In the genomic region with DNA sequence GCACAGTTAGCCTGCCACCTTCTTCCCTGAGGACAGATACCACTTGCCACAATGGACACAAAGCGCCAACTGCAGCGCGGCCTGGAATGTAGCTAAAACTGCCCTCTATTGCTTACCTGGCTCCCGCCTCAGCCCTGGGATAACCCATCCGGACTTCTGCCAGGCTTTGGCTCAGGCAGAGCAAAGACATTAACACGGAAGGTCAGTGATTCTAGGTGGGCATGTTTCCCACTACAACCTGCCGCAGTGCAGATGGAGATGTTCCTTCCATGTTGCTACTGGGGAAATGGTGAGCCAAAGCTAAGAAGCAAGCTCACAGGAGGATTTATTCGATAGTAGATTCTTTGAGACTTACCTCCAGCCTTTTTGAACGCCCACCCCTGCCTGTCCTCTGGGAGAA, we compare ENCODE assay signal across 17 cellular contexts.
DNase-seq lines count a peak whose midpoint lies in the region; ATAC-seq, FAIRE-seq and TF ChIP-seq lines count a peak whose summit lies in the region.
"Had no signal": no experiment of that assay in that cellular context is flagged by ENCODE, and none has a peak within 500 bp of the region (broad histone marks: within the 10 kb centered on the region; RNA-seq: fewer than 3 reads in every experiment).

No MANE protein-coding gene starts in this region.

- no peak overlapping the region for H3K4ac ChIP-seq in IMR-90 (ENCODE audit: low read depth, low read length)
- H3K4ac ChIP-seq in H1 (replicated peaks; ENCODE audit: insufficient read length, low read depth, low read length): no peak overlapping the region

- TF ChIP-seq RAD21 in IMR-90 (IDR thresholded peaks at IDR 0.05; ENCODE audit: low read length) (no peak), H1 (IDR thresholded peaks at IDR 0.05 in 1 of 2, conservative IDR thresholded peaks at IDR 0.05 in 1 of 2; ENCODE audit: low read depth in 2 of 2, low read length in 2 of 2) (no peak)

- H3K27me3 Mint-ChIP-seq in activated T-helper 1 cell treated with anti-CD3 and anti-CD28 coated beads, Interleukin-12 subunit alpha, Interleukin-12 subunit beta, Interleukin-2, Interleukin-4 antibody, amounts not matched to agents 30 ng/mL and 10 ng/mL and 1 ng/mL, durations not matched to agents 14 hours and 24 hours and 36 hours (ENCODE audit: insufficient read depth): peaks cover 12% of the 10 kb centered on the region
- peaks cover 38 to 57% of the 10 kb centered on the region in 2 donors for H3K27me3 Mint-ChIP-seq in effector memory CD8-positive, alpha-beta T cell

- in situ Hi-C loops in IMR-90 (cut with MboI; ENCODE audit: low sequenced_read_pairs): loop anchor here (5.0 to 25.0 kb wide), 3 partner anchors 107 to 1177 kb away; a partner anchor contains a TSS

- no peak for TF ChIP-seq CTCF in AG04450 (IDR thresholded peaks at IDR 0.05; ENCODE audit: low read depth, low read length)
- no peak for TF ChIP-seq CTCF in IMR-90 (conservative IDR thresholded peaks at IDR 0.05; ENCODE audit: low read depth, low read length)
- no peak for TF ChIP-seq CTCF in H1 (IDR thresholded peaks at IDR 0.05; ENCODE audit: control extremely low read depth in 1 of 3, insufficient read depth in 1 of 3, low read depth in 1 of 3, low read length in 3 of 3)
- no peak for TF ChIP-seq CTCF in PC-9 (conservative IDR thresholded peaks at IDR 0.05)

- no peak for FAIRE-seq in H1 (lab: Jason Lieb, UNC)
- FAIRE-seq: HepG2 had no signal

- H3K14ac ChIP-seq in IMR-90 (replicated peaks; ENCODE audit: low read depth, low read length) (no peak overlapping the region), H1 (ENCODE audit: insufficient read length) (no peak overlapping the region)

- H3K79me1 ChIP-seq in IMR-90 (ENCODE audit: low read depth in 1 of 2, low read length in 2 of 2): 0 out of 4 replicates have a peak, but pooled peaks cover 0 to 4% of the 10 kb centered on the region in 2 experiments
- H3K79me1 ChIP-seq in H1 (ENCODE audit: low read depth, low read length): no peaks in the 10 kb centered on the region

- dilution Hi-C loops in IMR-90 (cut with HindIII; ENCODE audit: low sequenced_read_pairs, unreplicated experiment): no loop called here

- H2AFZ ChIP-seq in IMR-90 (replicated peaks; ENCODE audit: low read length, poor library complexity) (no peak overlapping the region), H1 (ENCODE audit: low read length) (no peak overlapping the region), PC-9 (no peak overlapping the region)

- POLR2A ChIA-PET in AG04450 (lab: Yijun Ruan, JAX) (no interaction called here), IMR-90 (lab: Charles Lee; ENCODE audit: unreplicated experiment) (no interaction called here), H1 (lab: Charles Lee; ENCODE audit: partially characterized antibody) (no interaction called here), PC-9 (lab: Charles Lee; ENCODE audit: unreplicated experiment) (no interaction called here)

- H3K9me3 ChIP-seq in AG04450 (ENCODE audit: control insufficient read depth, insufficient read depth, low read length) (peaks cover 2% of the 10 kb centered on the region; the same call in 1 of the 2 replicates), IMR-90 (ENCODE audit: control insufficient read depth, insufficient read depth, low read length) (no peaks in the 10 kb centered on the region), H1 (ENCODE audit: insufficient read depth in 2 of 2, low read depth in 1 of 2, low read length in 1 of 2) (no peaks in the 10 kb centered on the region), PC-9 (ENCODE audit: insufficient read depth, low read depth) (no peaks in the 10 kb centered on the region)
- H3K9me3 ChIP-seq: BE2C had no signal

- no peak overlapping the region for H4K8ac ChIP-seq in IMR-90 (ENCODE audit: low read depth in 2 of 2, low read length in 2 of 2)
- peak overlapping the region; percentile 11; the same call in 1 of the 2 replicates for H4K8ac ChIP-seq in H1 (ENCODE audit: extremely low read depth, insufficient read depth, low read length)

- H3K4me2 ChIP-seq in IMR-90 (ENCODE audit: low read depth, low read length) (no peak overlapping the region), H1 (ENCODE audit: insufficient read depth in 1 of 2, low read depth in 2 of 2, low read length in 2 of 2) (no peak overlapping the region), PC-9 (no peak overlapping the region)

- H2AK5ac ChIP-seq in IMR-90 (ENCODE audit: low read depth, low read length) (peak overlapping the region; percentile 24; the same call in 1 of the 2 replicates), H1 (ENCODE audit: low read depth, low read length) (no peak overlapping the region)

- H3K18ac ChIP-seq in IMR-90 (ENCODE audit: low read depth, low read length) (no peak overlapping the region), H1 (ENCODE audit: extremely low read depth, low read length) (no peak overlapping the region)

- WGBS in IMR-90 (ENCODE audit: extremely low coverage in 2 of 2, insufficient read length in 1 of 2), 2 experiments: 87% methylated on average over 4 of the region's 9 CpGs; no CpG with 5 or more reads in 1 of the 2 experiments
- WGBS in H1 (ENCODE audit: extremely low coverage in 1 of 2, insufficient coverage in 1 of 2, insufficient read length in 1 of 2, insufficient replicate concordance in 2 of 2, low coverage in 1 of 2, low lambda C conversion rate in 2 of 2, missing lambda C conversion rate in 1 of 2), 2 experiments: 91% methylated on average over 9 of the region's 9 CpGs; no CpG with 5 or more reads in 1 of the 2 experiments

- H4K20me1 ChIP-seq in IMR-90 (ENCODE audit: insufficient read depth, low read length) (no peaks in the 10 kb centered on the region), H1 (replicated peaks in 1 of 2; ENCODE audit: control insufficient read depth in 1 of 2, insufficient read depth in 2 of 2, low read length in 2 of 2) (peaks cover 0 to 2% of the 10 kb centered on the region in 2 experiments), PC-9 (ENCODE audit: insufficient read depth) (no peaks in the 10 kb centered on the region)

- no peak overlapping the region for H4K5ac ChIP-seq in IMR-90 (ENCODE audit: low read depth, low read length)
- H4K5ac ChIP-seq in H1 (ENCODE audit: insufficient read length, low read depth, low read length): no peak overlapping the region

- no peaks in the 10 kb centered on the region for H3F3A ChIP-seq in PC-9 (ENCODE audit: insufficient read depth, low read depth)

- no peak overlapping the region for H3K27ac Mint-ChIP-seq in stimulated activated effector memory CD8-positive, alpha-beta T cell treated with anti-CD3 and anti-CD28 coated beads, Interleukin-12 subunit alpha, Interleukin-12 subunit beta, amount 100 ng/mL, for 72 hours
- H3K27ac Mint-ChIP-seq in activated T-helper 1 cell treated with anti-CD3 and anti-CD28 coated beads, Interleukin-12 subunit alpha, Interleukin-12 subunit beta, Interleukin-2, Interleukin-4 antibody, amounts not matched to agents 30 ng/mL and 10 ng/mL and 1 ng/mL, durations not matched to agents 14 hours and 24 hours and 36 hours: no peak overlapping the region
- H3K27ac Mint-ChIP-seq in effector memory CD8-positive, alpha-beta T cell: no peak overlapping the region
- H3K27ac Mint-ChIP-seq: CD4-positive, CD25-positive, alpha-beta regulatory T cell; CD8-positive, alpha-beta memory T cell; H9 had no signal

- no peaks in the 10 kb centered on the region for H3K23me2 ChIP-seq in H1 (ENCODE audit: low read depth, low read length)

- TF ChIP-seq EP300 in H1 (IDR thresholded peaks at IDR 0.05; ENCODE audit: borderline replicate concordance in 1 of 2, low read depth in 2 of 2, low read length in 2 of 2): no peak

- H3K4me3 ChIP-seq in AG04450 (ENCODE audit: low read depth, low read length): no peak overlapping the region
- no peak overlapping the region for H3K4me3 ChIP-seq in IMR-90 (ENCODE audit: insufficient read depth, low read depth, low read length)
- H3K4me3 ChIP-seq in H1 (ENCODE audit: extremely low read depth in 1 of 4, insufficient read depth in 2 of 4, low read depth in 3 of 4, low read length in 4 of 4): no peak overlapping the region
- H3K4me3 ChIP-seq in PC-9: no peak overlapping the region

- no peak for DNase-seq in AG04450 (ENCODE audit: low read depth, low spot score)
- no peak for DNase-seq in IMR-90
- no peak for DNase-seq in H1 (ENCODE audit: low read depth in 1 of 2, low spot score in 2 of 2)
- DNase-seq in stimulated activated effector memory CD8-positive, alpha-beta T cell treated with anti-CD3 and anti-CD28 coated beads, Interleukin-12 subunit alpha, Interleukin-12 subunit beta, amount 100 ng/mL, for 72 hours (ENCODE audit: low spot score in 2 of 2): peak in 1 of 2 donors; percentile 33
- DNase-seq in PC-9: no peak
- no peak for DNase-seq in activated T-helper 1 cell treated with anti-CD3 and anti-CD28 coated beads, Interleukin-12 subunit alpha, Interleukin-12 subunit beta, Interleukin-2, Interleukin-4 antibody, amounts not matched to agents 30 ng/mL and 10 ng/mL and 1 ng/mL, durations not matched to agents 14 hours and 24 hours and 36 hours (ENCODE audit: low spot score)
- DNase-seq in effector memory CD8-positive, alpha-beta T cell: no peak
- DNase-seq: BE2C; CD4-positive, CD25-positive, alpha-beta regulatory T cell; CD8-positive, alpha-beta memory T cell; COR-L47; DMS153; DMS79; GF-D8; GOT3; H9 had no signal

- peaks cover 11% of the 10 kb centered on the region; the same call in 1 of the 2 replicates for H3K9me1 ChIP-seq in IMR-90 (ENCODE audit: insufficient read depth, low read length)

- H3K9me2 ChIP-seq in PC-9 (ENCODE audit: insufficient read depth): no peaks in the 10 kb centered on the region

- no peak overlapping the region for H2BK5ac ChIP-seq in IMR-90 (ENCODE audit: low read depth, low read length, poor library complexity, severe bottlenecking)
- H2BK5ac ChIP-seq in H1 (ENCODE audit: low read depth, low read length): no peak overlapping the region

- no peaks in the 10 kb centered on the region for H3K4me1 Mint-ChIP-seq in stimulated activated effector memory CD8-positive, alpha-beta T cell treated with anti-CD3 and anti-CD28 coated beads, Interleukin-12 subunit alpha, Interleukin-12 subunit beta, amount 100 ng/mL, for 72 hours
- no peaks in the 10 kb centered on the region for H3K4me1 Mint-ChIP-seq in activated T-helper 1 cell treated with anti-CD3 and anti-CD28 coated beads, Interleukin-12 subunit alpha, Interleukin-12 subunit beta, Interleukin-2, Interleukin-4 antibody, amounts not matched to agents 30 ng/mL and 10 ng/mL and 1 ng/mL, durations not matched to agents 14 hours and 24 hours and 36 hours (ENCODE audit: low read depth)
- no peaks in the 10 kb centered on the region for H3K4me1 Mint-ChIP-seq in effector memory CD8-positive, alpha-beta T cell (ENCODE audit: low read depth in 2 of 2)
- H3K4me1 Mint-ChIP-seq: CD4-positive, CD25-positive, alpha-beta regulatory T cell; CD8-positive, alpha-beta memory T cell; H9 had no signal

- H3K23ac ChIP-seq in IMR-90 (ENCODE audit: low read depth, low read length) (no peak overlapping the region), H1 (ENCODE audit: insufficient read length) (no peak overlapping the region)

- H3K56ac ChIP-seq in IMR-90 (ENCODE audit: extremely low read depth, insufficient read depth, low read length): no peak overlapping the region
- no peak overlapping the region for H3K56ac ChIP-seq in H1 (replicated peaks; ENCODE audit: insufficient read length, low read depth, low read length)

- H3K36me3 Mint-ChIP-seq in stimulated activated effector memory CD8-positive, alpha-beta T cell treated with anti-CD3 and anti-CD28 coated beads, Interleukin-12 subunit alpha, Interleukin-12 subunit beta, amount 100 ng/mL, for 72 hours: no peaks in the 10 kb centered on the region
- no peaks in the 10 kb centered on the region for H3K36me3 Mint-ChIP-seq in activated T-helper 1 cell treated with anti-CD3 and anti-CD28 coated beads, Interleukin-12 subunit alpha, Interleukin-12 subunit beta, Interleukin-2, Interleukin-4 antibody, amounts not matched to agents 30 ng/mL and 10 ng/mL and 1 ng/mL, durations not matched to agents 14 hours and 24 hours and 36 hours (ENCODE audit: low read depth)
- H3K36me3 Mint-ChIP-seq in effector memory CD8-positive, alpha-beta T cell (ENCODE audit: insufficient read depth): no peaks in the 10 kb centered on the region
- H3K36me3 Mint-ChIP-seq: CD4-positive, CD25-positive, alpha-beta regulatory T cell; CD8-positive, alpha-beta memory T cell had no signal

- intact Hi-C loops in IMR-90 (cut with micrococcal nuclease): loop anchor here (10.0 kb wide), 1 partner anchor 1175 kb away; no protein-coding TSS in a partner anchor
- intact Hi-C loops in PC-9 (cut with micrococcal nuclease; ENCODE audit: unreplicated experiment): loop anchor here (10.0 kb wide), 1 partner anchor 1175 kb away; no protein-coding TSS in a partner anchor
- intact Hi-C loops in activated T-helper 1 cell treated with anti-CD3 and anti-CD28 coated beads, Interleukin-12 subunit alpha, Interleukin-12 subunit beta, Interleukin-2, Interleukin-4 antibody, amounts not matched to agents 30 ng/mL and 10 ng/mL and 1 ng/mL, durations not matched to agents 14 hours and 24 hours and 36 hours (cut with micrococcal nuclease): no loop called here

- no peak for ATAC-seq in IMR-90 (ENCODE audit: low read depth)
- peak; percentile 22 for ATAC-seq in stimulated activated effector memory CD8-positive, alpha-beta T cell treated with anti-CD3 and anti-CD28 coated beads, Interleukin-12 subunit alpha, Interleukin-12 subunit beta, amount 100 ng/mL, for 72 hours
- ATAC-seq in effector memory CD8-positive, alpha-beta T cell (replicated peaks): no peak
- ATAC-seq: HepG2 had no signal

- H4K91ac ChIP-seq in IMR-90 (ENCODE audit: insufficient read depth, low read depth, low read length) (no peak overlapping the region), H1 (replicated peaks; ENCODE audit: insufficient read length, low read length) (no peak overlapping the region)

- H2BK12ac ChIP-seq in H1 (ENCODE audit: low read depth, low read length): no peak overlapping the region

- peak overlapping the region; percentile 5; the same call in 1 of the 2 replicates for H2BK120ac ChIP-seq in IMR-90 (ENCODE audit: low read depth, low read length)
- no peak overlapping the region for H2BK120ac ChIP-seq in H1 (replicated peaks; ENCODE audit: low read depth, low read length)

- TF ChIP-seq POLR2A in IMR-90 (IDR thresholded peaks at IDR 0.05; ENCODE audit: low read depth, low read length): no peak
- no peak for TF ChIP-seq POLR2A in H1 (IDR thresholded peaks at IDR 0.05; ENCODE audit: control extremely low read depth in 1 of 2, low read depth in 2 of 2, low read length in 2 of 2)

- H3K9ac ChIP-seq in IMR-90 (ENCODE audit: low read depth, low read length): no peak overlapping the region
- no peak overlapping the region for H3K9ac ChIP-seq in H1 (replicated peaks in 1 of 4; ENCODE audit: extremely low read depth in 1 of 4, low read depth in 3 of 4, low read length in 3 of 4)

- H2BK15ac ChIP-seq in IMR-90 (ENCODE audit: low read depth, low read length) (no peak overlapping the region), H1 (ENCODE audit: low read length) (no peak overlapping the region)

- H3K36me3 ChIP-seq in IMR-90 (ENCODE audit: control insufficient read depth, insufficient read depth, low read length) (no peaks in the 10 kb centered on the region), H1 (ENCODE audit: control insufficient read depth in 2 of 4, insufficient read depth in 4 of 4, low read length in 3 of 4) (no peaks in the 10 kb centered on the region), PC-9 (ENCODE audit: low read depth) (peaks cover 4% of the 10 kb centered on the region)
- H3K36me3 ChIP-seq: BE2C had no signal

- no peaks in the 10 kb centered on the region for H3K27me3 ChIP-seq in AG04450 (ENCODE audit: control insufficient read depth, insufficient read depth, low read length)
- H3K27me3 ChIP-seq in IMR-90 (ENCODE audit: control insufficient read depth, insufficient read depth, low read length): no peaks in the 10 kb centered on the region
- no peaks in the 10 kb centered on the region for H3K27me3 ChIP-seq in H1 (replicated peaks in 1 of 4; ENCODE audit: control insufficient read depth in 3 of 4, extremely low read depth in 1 of 4, insufficient read depth in 3 of 4, low read length in 3 of 4)
- H3K27me3 ChIP-seq in PC-9 (ENCODE audit: insufficient read depth, low read depth): no peaks in the 10 kb centered on the region
- H3K27me3 ChIP-seq: BE2C had no signal

- H3K27ac ChIP-seq in AG04450 (ENCODE audit: low read depth, low read length): peak overlapping the region; percentile 3
- no peak overlapping the region for H3K27ac ChIP-seq in IMR-90 (ENCODE audit: insufficient read depth, low read length)
- H3K27ac ChIP-seq in H1 (ENCODE audit: low read depth, low read length): no peak overlapping the region
- H3K27ac ChIP-seq in PC-9: no peak overlapping the region

- H2AK9ac ChIP-seq in IMR-90 (replicated peaks; ENCODE audit: low read depth, low read length, poor library complexity): peak overlapping the region; percentile 3

- no peak overlapping the region for H3K4me3 Mint-ChIP-seq in stimulated activated effector memory CD8-positive, alpha-beta T cell treated with anti-CD3 and anti-CD28 coated beads, Interleukin-12 subunit alpha, Interleukin-12 subunit beta, amount 100 ng/mL, for 72 hours
- no peak overlapping the region for H3K4me3 Mint-ChIP-seq in activated T-helper 1 cell treated with anti-CD3 and anti-CD28 coated beads, Interleukin-12 subunit alpha, Interleukin-12 subunit beta, Interleukin-2, Interleukin-4 antibody, amounts not matched to agents 30 ng/mL and 10 ng/mL and 1 ng/mL, durations not matched to agents 14 hours and 24 hours and 36 hours
- no peak overlapping the region for H3K4me3 Mint-ChIP-seq in effector memory CD8-positive, alpha-beta T cell
- H3K4me3 Mint-ChIP-seq: CD4-positive, CD25-positive, alpha-beta regulatory T cell; CD8-positive, alpha-beta memory T cell; H9 had no signal

- BruUV-seq in IMR-90 (replicated peaks; lab: Mats Ljungman, UMichigan): no TSS peak
- BruUV-seq in PC-9 (replicated peaks; lab: Mats Ljungman, UMichigan): no TSS peak

- H3K79me2 ChIP-seq in H1 (ENCODE audit: control insufficient read depth in 1 of 2, insufficient read depth in 2 of 2, low read length in 2 of 2) (no peaks in the 10 kb centered on the region), PC-9 (ENCODE audit: low read depth) (no peaks in the 10 kb centered on the region)

- CTCF ChIA-PET in AG04450 (lab: Charles Lee): no interaction called here
- CTCF ChIA-PET in IMR-90 (lab: Yijun Ruan, JAX): no interaction called here
- CTCF ChIA-PET in H1 (lab: Charles Lee; ENCODE audit: partially characterized antibody): interaction anchor here (0.8 kb wide), 1 partner anchor 628 kb away, joined by 3 read pairs; no protein-coding TSS in a partner anchor
- CTCF ChIA-PET in PC-9 (lab: Charles Lee): no interaction called here

- H2BK20ac ChIP-seq in IMR-90 (ENCODE audit: low read depth, low read length) (0 out of 2 replicates have a peak overlapping the region, but pooled peaks have one; percentile 26), H1 (ENCODE audit: low read length) (no peak overlapping the region)

- H3K9me3 Mint-ChIP-seq in stimulated activated effector memory CD8-positive, alpha-beta T cell treated with anti-CD3 and anti-CD28 coated beads, Interleukin-12 subunit alpha, Interleukin-12 subunit beta, amount 100 ng/mL, for 72 hours: no peaks in the 10 kb centered on the region
- H3K9me3 Mint-ChIP-seq in activated T-helper 1 cell treated with anti-CD3 and anti-CD28 coated beads, Interleukin-12 subunit alpha, Interleukin-12 subunit beta, Interleukin-2, Interleukin-4 antibody, amounts not matched to agents 30 ng/mL and 10 ng/mL and 1 ng/mL, durations not matched to agents 14 hours and 24 hours and 36 hours: no peaks in the 10 kb centered on the region
- no peaks in the 10 kb centered on the region for H3K9me3 Mint-ChIP-seq in effector memory CD8-positive, alpha-beta T cell
- H3K9me3 Mint-ChIP-seq: CD8-positive, alpha-beta memory T cell; H9 had no signal

- H3K4me1 ChIP-seq in IMR-90 (ENCODE audit: control insufficient read depth, insufficient read depth, low read length) (peaks cover 17% of the 10 kb centered on the region), H1 (replicated peaks in 1 of 4; ENCODE audit: control insufficient read depth in 3 of 4, insufficient read depth in 4 of 4, low read length in 3 of 4) (no peaks in the 10 kb centered on the region), PC-9 (replicated peaks; ENCODE audit: insufficient read depth) (no peaks in the 10 kb centered on the region; the same call in 1 of the 2 replicates)
